ENCODE assay signal across 20 cellular contexts in the genomic region with DNA sequence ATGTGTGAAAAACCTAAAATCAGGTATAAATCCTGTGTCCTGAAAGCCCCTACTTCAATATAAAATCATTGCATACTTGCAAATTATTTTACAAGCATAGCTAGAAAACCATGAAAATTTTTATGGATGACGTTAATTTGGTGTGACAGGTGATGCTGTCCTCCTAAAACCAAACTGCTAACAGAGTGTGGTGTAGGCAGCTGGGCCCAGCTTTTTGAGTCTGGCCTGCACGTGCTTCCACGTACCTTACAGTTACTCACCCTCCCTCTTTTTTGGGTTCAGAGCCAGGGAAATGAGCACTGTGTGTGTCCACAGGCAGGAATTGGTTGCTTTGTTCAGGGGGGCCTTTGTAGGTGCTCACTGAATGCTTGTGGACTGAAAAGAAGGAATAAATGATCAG. TPM values are rescaled to one million over a fixed set of nuclear protein-coding genes. Genes with fewer than 3 reads are reported as not detected.
DNase-seq lines count a peak whose midpoint lies in the region; ATAC-seq, FAIRE-seq and TF ChIP-seq lines count a peak whose summit lies in the region.
"Had no signal": no experiment of that assay in that cellular context is flagged by ENCODE, and none has a peak within 500 bp of the region (broad histone marks: within the 10 kb centered on the region; RNA-seq: fewer than 3 reads in every experiment).

No MANE protein-coding gene starts in this region.

- intact Hi-C loops in right lobe of liver (cut with DNase I) (no loop called here), HepG2 (cut with micrococcal nuclease; ENCODE audit: unreplicated experiment) (no loop called here), dorsolateral prefrontal cortex (cut with DNase I) (no loop called here)

- POLR2A ChIA-PET in HepG2 (lab: Yijun Ruan, JAX), result interaction anchor here (1.3 to 1.4 kb wide), 2 partner anchors 275 to 415 kb away, joined by 3 to 9 read pairs; partner anchors contain the start of gene SOCS1

- TF ChIP-seq CTCF in right lobe of liver (IDR thresholded peaks at IDR 0.05) (no peak), HepG2 (CRISPR knock-in tag; IDR thresholded peaks at IDR 0.05) (no peak), dorsolateral prefrontal cortex (IDR thresholded peaks at IDR 0.05 in 54 of 56, conservative IDR thresholded peaks at IDR 0.05 in 2 of 56; ENCODE audit: low read depth in 1 of 56, partially characterized antibody in 56 of 56) (no peak)

- FAIRE-seq in HepG2 (lab: Jason Lieb, UNC), result no peak
- FAIRE-seq in GM12891 (lab: Jason Lieb, UNC), result no peak

- no TSS peak for BruUV-seq in HepG2 (replicated peaks; lab: Mats Ljungman, UMichigan)

- no peak overlapping the region for H2AFZ ChIP-seq in HepG2 (ENCODE audit: low read length)

- H3K79me2 ChIP-seq in HepG2 (ENCODE audit: insufficient read depth, low read length), result no peaks in the 10 kb centered on the region

- peak overlapping the region in 2 of 3 donors; percentile 36 to 66 for H3K27ac ChIP-seq in right lobe of liver
- H3K27ac ChIP-seq in HepG2 (ENCODE audit: extremely low read length, insufficient read depth, low read length), result no peak overlapping the region
- H3K27ac ChIP-seq in rectal smooth muscle tissue (ENCODE audit: low read depth, low read length), result peak overlapping the region; percentile 78
- H3K27ac ChIP-seq in dorsolateral prefrontal cortex, result peak overlapping the region in 16 of 59 donors; percentile 8 to 71 (median 44)
- H3K27ac ChIP-seq: brain microvascular endothelial cell had no signal

- no peaks in the 10 kb centered on the region for H3K9me3 ChIP-seq in right lobe of liver
- no peaks in the 10 kb centered on the region for H3K9me3 ChIP-seq in HepG2 (ENCODE audit: low read length)
- H3K9me3 ChIP-seq: psoas muscle had no signal

- H3K9ac ChIP-seq in HepG2 (ENCODE audit: insufficient read depth, low read depth, low read length), result no peak overlapping the region
- no peak overlapping the region for H3K9ac ChIP-seq in rectal smooth muscle tissue (ENCODE audit: low read length)

- H3K36me3 ChIP-seq in right lobe of liver, result peaks cover 0 to 6% (median 0%) of the 10 kb centered on the region in 4 donors
- peaks cover 0 to 13% of the 10 kb centered on the region in 2 experiments; a peak in 3 of 5 replicates for H3K36me3 ChIP-seq in HepG2 (replicated peaks in 1 of 2; ENCODE audit: control insufficient read depth in 1 of 2, insufficient read depth in 2 of 2, low read length in 2 of 2)
- peaks cover 3% of the 10 kb centered on the region for H3K36me3 ChIP-seq in rectal smooth muscle tissue (ENCODE audit: control insufficient read depth, insufficient read depth, low read length)

- in situ Hi-C loops in HepG2 (cut with HindIII; ENCODE audit: extremely low pct_ligation_motif_present, low pct_unique_long_range_greater_than_20kb), result no loop called here

- ATAC-seq in right lobe of liver (no peak), HepG2 (no peak)

- no peak for TF ChIP-seq RAD21 in HepG2 (CRISPR knock-in tag; IDR thresholded peaks at IDR 0.05)

- TF ChIP-seq POLR2A in right lobe of liver (IDR thresholded peaks at IDR 0.05) (no peak), HepG2 (IDR thresholded peaks at IDR 0.05; ENCODE audit: insufficient read depth in 1 of 2, low read depth in 2 of 2, low read length in 2 of 2) (no peak), GM12891 (IDR thresholded peaks at IDR 0.05; ENCODE audit: low read depth, low read length) (no peak)

- CTCF ChIA-PET in HepG2 (lab: Yijun Ruan, JAX; ENCODE audit: low intra/inter-chr PET ratio, low total read pairs), result interaction anchor here (1.0 kb wide), 1 partner anchor 10 kb away, joined by 4 read pairs; no protein-coding TSS in a partner anchor

- no peaks in the 10 kb centered on the region for H4K20me1 ChIP-seq in HepG2 (ENCODE audit: insufficient read depth, low read length)

- WGBS in right lobe of liver (ENCODE audit: insufficient coverage, low coverage, low lambda C conversion rate, missing lambda C conversion rate), result 100% methylated on average over 1 of the region's 3 CpGs
- WGBS in HepG2 (ENCODE audit: low lambda C conversion rate), result 90% methylated on average over 3 of the region's 3 CpGs

- H3K4me3 ChIP-seq in right lobe of liver, result no peak overlapping the region
- H3K4me3 ChIP-seq in HepG2 (replicated peaks in 1 of 3; ENCODE audit: insufficient read depth in 1 of 3, low read depth in 2 of 3, low read length in 3 of 3), result no peak overlapping the region
- H3K4me3 ChIP-seq in rectal smooth muscle tissue (ENCODE audit: low read length), result no peak overlapping the region
- H3K4me3 ChIP-seq in dorsolateral prefrontal cortex, result no peak overlapping the region
- H3K4me3 ChIP-seq: lung, psoas muscle had no signal

- H3K4me1 ChIP-seq in right lobe of liver (peaks cover 0 to 8% (median 4%) of the 10 kb centered on the region in 4 donors), HepG2 (ENCODE audit: insufficient read depth, low read length) (peaks cover 28% of the 10 kb centered on the region), rectal smooth muscle tissue (ENCODE audit: control insufficient read depth, insufficient read depth, low read length) (peaks cover 21% of the 10 kb centered on the region)
- H3K4me1 ChIP-seq: psoas muscle had no signal

- TF ChIP-seq EP300 in HepG2 (IDR thresholded peaks at IDR 0.05; ENCODE audit: low read depth in 2 of 2, low read length in 2 of 2), result no peak
- no peak for TF ChIP-seq EP300 in HepG2 (CRISPR knock-in tag; IDR thresholded peaks at IDR 0.05; ENCODE audit: borderline replicate concordance)

- no peak for DNase-seq in right lobe of liver
- no peak for DNase-seq in HepG2 (ENCODE audit: low spot score)
- peak; percentile 18 for DNase-seq in cerebellar cortex (ENCODE audit: low spot score)
- DNase-seq in dorsolateral prefrontal cortex, result no peak
- DNase-seq in GM12891 (ENCODE audit: insufficient read length, low spot score), result no peak
- no peak for DNase-seq in GF-D8 (lab: John Stamatoyannopoulos, UW)
- no peak for DNase-seq in NCI-H774 (lab: John Stamatoyannopoulos, UW)
- DNase-seq: activated CD8-positive, alpha-beta memory T cell treated with anti-CD3 and anti-CD28 coated beads, Interleukin-2, amount 50 U/mL, for 4 hours; brain microvascular endothelial cell; CD4-positive, alpha-beta memory T cell; DMS79 treated with DMSO at 0.1 percent for 48 hours; MM.1S; NCI-H1694 treated with DMSO at 0.1 percent for 48 hours; NCI-H446; nephron progenitor cell; stimulated activated CD4-positive, alpha-beta T cell treated with anti-CD3 and anti-CD28 coated beads, Interleukin-12 subunit alpha, Interleukin-12 subunit beta, amount 100 ng/mL, for 4 hours; T-helper 1 cell had no signal

- H3K27me3 ChIP-seq in right lobe of liver, result no peaks in the 10 kb centered on the region
- H3K27me3 ChIP-seq in HepG2 (ENCODE audit: control insufficient read depth in 1 of 2, insufficient read depth in 2 of 2, low read length in 2 of 2), result no peaks in the 10 kb centered on the region
- no peaks in the 10 kb centered on the region for H3K27me3 ChIP-seq in rectal smooth muscle tissue (ENCODE audit: control insufficient read depth, insufficient read depth, low read length)
- H3K27me3 ChIP-seq in dorsolateral prefrontal cortex, result no peaks in the 10 kb centered on the region
- H3K27me3 ChIP-seq: brain microvascular endothelial cell had no signal

- H3K4me2 ChIP-seq in HepG2 (ENCODE audit: low read depth, low read length), result no peak overlapping the region

RNA-seq across cellular contexts. Expression of gene CLEC16A, which starts 36.4 kb away (rescaled TPM):
- total RNA-seq in right lobe of liver (10 to 100 TPM; 15.2 to 25.9 (median 19.8) TPM), HepG2 (2016; rRNA removed; fragmentation: Illumina TruSeq; extraction: Trizol) (10.3 and 13.6 TPM in 2 replicates), dorsolateral prefrontal cortex (10 to 100 TPM; 40.5 to 75.1 (median 58.1) TPM)
- total RNA-seq in HepG2 (2016; cell fraction: cytosol; rRNA removed; fragmentation: Illumina TruSeq; extraction: Trizol; ENCODE audit: low read depth), result 35.7 and 39.7 TPM in 2 replicates
- 10.6 and 12.8 TPM in 2 replicates for total RNA-seq in HepG2 (2016; cell fraction: insoluble cytoplasmic fraction; rRNA removed; fragmentation: Illumina TruSeq; extraction: Trizol)
- total RNA-seq in HepG2 (2016; cell fraction: membrane; rRNA removed; fragmentation: Illumina TruSeq; extraction: Trizol), result 14.4 and 15.9 TPM in 2 replicates
- 17.5 and 18.7 TPM in 2 replicates for total RNA-seq in HepG2 (2016; cell fraction: nucleus; rRNA removed; fragmentation: Illumina TruSeq; extraction: Trizol)
- 8.5 and 9.5 TPM in 2 replicates for polyA plus RNA-seq in HepG2 (2011; rRNA removed)
- 6.6 and 6.8 TPM in 2 replicates for polyA plus RNA-seq in HepG2 (2011; cell fraction: cytosol; rRNA removed)
- 17.0 and 19.5 TPM in 2 replicates for polyA plus RNA-seq in HepG2 (2011; cell fraction: nucleus; rRNA removed)
- polyA plus RNA-seq in HepG2 (2012), result 10.3 and 12.0 TPM in 2 replicates
- 1.7 and 1.9 TPM in 2 replicates for polyA plus RNA-seq in HepG2 (2016; cell fraction: cytosol; fragmentation: Illumina TruSeq; extraction: Trizol; ENCODE audit: low read depth)
- polyA plus RNA-seq in HepG2 (2016; cell fraction: insoluble cytoplasmic fraction; fragmentation: Illumina TruSeq; extraction: Trizol; ENCODE audit: low read depth), result 11.8 and 14.0 TPM in 2 replicates
- polyA plus RNA-seq in HepG2 (2016; cell fraction: membrane; fragmentation: Illumina TruSeq; extraction: Trizol; ENCODE audit: low read depth), result 3.4 and 4.4 TPM in 2 replicates
- polyA plus RNA-seq in HepG2 (2016; cell fraction: nucleus; fragmentation: Illumina TruSeq; extraction: Trizol; ENCODE audit: insufficient read depth, low read depth), result 22.7 and 25.7 TPM in 2 replicates
- polyA minus RNA-seq in HepG2 (2011; rRNA and poly(A)+ RNA removed; ENCODE audit: low replicate concordance), result 24.9 and 35.4 TPM in 2 replicates
- 14.4 and 19.0 TPM in 2 replicates for polyA minus RNA-seq in HepG2 (2011; cell fraction: cytosol; rRNA and poly(A)+ RNA removed)
- 25.8 and 32.0 TPM in 2 replicates for polyA minus RNA-seq in HepG2 (2011; cell fraction: nucleus; rRNA and poly(A)+ RNA removed)
- polyA plus RNA-seq in GM12891 (2012; ENCODE audit: low read depth, missing spikeins), result 12.4 TPM

RNA-seq across cellular contexts. Expression of gene DEXI, which starts 38.5 kb away (rescaled TPM):
- 10 to 100 TPM; 35.8 to 93.8 (median 54.1) TPM for total RNA-seq in right lobe of liver
- total RNA-seq in HepG2 (2016; rRNA removed; fragmentation: Illumina TruSeq; extraction: Trizol), result 57.9 and 70.4 TPM in 2 replicates
- 68.6 and 86.7 TPM in 2 replicates for total RNA-seq in HepG2 (2016; cell fraction: cytosol; rRNA removed; fragmentation: Illumina TruSeq; extraction: Trizol; ENCODE audit: low read depth)
- 54.1 and 71.8 TPM in 2 replicates for total RNA-seq in HepG2 (2016; cell fraction: insoluble cytoplasmic fraction; rRNA removed; fragmentation: Illumina TruSeq; extraction: Trizol)
- 117 and 144 TPM in 2 replicates for total RNA-seq in HepG2 (2016; cell fraction: membrane; rRNA removed; fragmentation: Illumina TruSeq; extraction: Trizol)
- total RNA-seq in HepG2 (2016; cell fraction: nucleus; rRNA removed; fragmentation: Illumina TruSeq; extraction: Trizol), result 35.4 and 46.3 TPM in 2 replicates
- 51.5 and 54.4 TPM in 2 replicates for polyA plus RNA-seq in HepG2 (2011; rRNA removed)
- polyA plus RNA-seq in HepG2 (2011; cell fraction: cytosol; rRNA removed), result 69.5 and 78.6 TPM in 2 replicates
- 40.4 and 50.2 TPM in 2 replicates for polyA plus RNA-seq in HepG2 (2011; cell fraction: nucleus; rRNA removed)
- polyA plus RNA-seq in HepG2 (2012), result 45.6 and 55.0 TPM in 2 replicates
- polyA plus RNA-seq in HepG2 (2016; cell fraction: cytosol; fragmentation: Illumina TruSeq; extraction: Trizol; ENCODE audit: low read depth), result 70.9 and 88.4 TPM in 2 replicates
- polyA plus RNA-seq in HepG2 (2016; cell fraction: insoluble cytoplasmic fraction; fragmentation: Illumina TruSeq; extraction: Trizol; ENCODE audit: low read depth), result 58.1 and 70.0 TPM in 2 replicates
- polyA plus RNA-seq in HepG2 (2016; cell fraction: membrane; fragmentation: Illumina TruSeq; extraction: Trizol; ENCODE audit: low read depth), result 120 and 124 TPM in 2 replicates
- polyA plus RNA-seq in HepG2 (2016; cell fraction: nucleus; fragmentation: Illumina TruSeq; extraction: Trizol; ENCODE audit: insufficient read depth, low read depth), result 60.2 and 65.5 TPM in 2 replicates
- 31.7 and 71.0 TPM in 2 replicates for polyA minus RNA-seq in HepG2 (2011; rRNA and poly(A)+ RNA removed; ENCODE audit: low replicate concordance)
- polyA minus RNA-seq in HepG2 (2011; cell fraction: cytosol; rRNA and poly(A)+ RNA removed), result 34.2 and 35.1 TPM in 2 replicates
- polyA minus RNA-seq in HepG2 (2011; cell fraction: nucleus; rRNA and poly(A)+ RNA removed), result 24.7 and 27.7 TPM in 2 replicates
- 10 to 100 TPM; 40.9 to 88.1 (median 56.7) TPM for total RNA-seq in dorsolateral prefrontal cortex
- 8.4 TPM for polyA plus RNA-seq in GM12891 (2012; ENCODE audit: low read depth, missing spikeins)
